19 cellular contexts compared by ENCODE assay signal in genomic region chr22:41429232-41429945, GRCh38. TPM values are rescaled to one million over a fixed set of nuclear protein-coding genes. Genes with fewer than 3 reads are reported as not detected.
DNase-seq lines count a peak whose midpoint lies in the region; ATAC-seq and TF ChIP-seq lines count a peak whose summit lies in the region.
"Had no signal": no experiment of that assay in that cellular context is flagged by ENCODE, and none has a peak within 500 bp of the region (broad histone marks: within the 10 kb centered on the region; RNA-seq: fewer than 3 reads in every experiment).

No MANE protein-coding gene starts in this region.

- peaks cover 6% of the 10 kb centered on the region for H3K4me1 Mint-ChIP-seq in MCF 10A (ENCODE audit: insufficient read depth, unreplicated experiment)
- H3K4me1 Mint-ChIP-seq in WTC11: peaks cover 3% of the 10 kb centered on the region; the same call in 1 of the 2 replicates

- POLR2A ChIA-PET in MCF 10A (lab: Yijun Ruan, JAX): interaction anchor here (0.8 kb wide), 1 partner anchor 15 kb away, joined by 3 read pairs; no protein-coding TSS in a partner anchor
- POLR2A ChIA-PET in WTC11 (lab: Charles Lee): no interaction called here

- peak; percentile 22 for DNase-seq in MCF 10A (ENCODE audit: unreplicated experiment)
- no peak for DNase-seq in breast epithelium (ENCODE audit: low spot score in 2 of 2)
- no peak for DNase-seq in WTC11 (ENCODE audit: low spot score)
- DNase-seq in left kidney (ENCODE audit: low read depth, low spot score): peak; percentile 66
- DNase-seq in T-helper 9 cell: no peak
- DNase-seq in KBM-7: no peak
- no peak for DNase-seq in NCI-H446 treated with DMSO at 0.1 percent for 48 hours (lab: John Stamatoyannopoulos, UW)
- DNase-seq in activated CD4-positive, alpha-beta T cell treated with anti-CD3 and anti-CD28 coated beads, Interleukin-2, amount 50 U/mL, for 1 hour: no peak
- DNase-seq: activated B cell treated with CpG ODN at 0.5 μM for 24 hours; adrenal gland; CD8-positive, alpha-beta memory T cell; GOT3; naive B cell; NCI-H2029; NCI-H748 treated with DMSO at 0.1 percent for 48 hours; Peyer's patch; stimulated activated CD4-positive, alpha-beta T cell treated with anti-CD3 and anti-CD28 coated beads, Interleukin-12 subunit alpha, Interleukin-12 subunit beta, amount 100 ng/mL, for 4 hours; stimulated activated naive CD4-positive, alpha-beta T cell had no signal

- H3K27me3 Mint-ChIP-seq in MCF 10A (ENCODE audit: insufficient read depth, unreplicated experiment) (no peaks in the 10 kb centered on the region), WTC11 (ENCODE audit: low read depth) (no peaks in the 10 kb centered on the region)
- H3K27me3 Mint-ChIP-seq: activated B cell treated with CpG ODN at 0.5 μM for 24 hours; CD8-positive, alpha-beta memory T cell; naive B cell; progenitor cell of endocrine pancreas had no signal

- H3K36me3 Mint-ChIP-seq in MCF 10A (ENCODE audit: insufficient read depth, unreplicated experiment): peaks cover 59% of the 10 kb centered on the region
- peaks cover 2% of the 10 kb centered on the region; the same call in 1 of the 2 replicates for H3K36me3 Mint-ChIP-seq in WTC11

- intact Hi-C loops in MCF 10A (cut with micrococcal nuclease) (no loop called here), breast epithelium (cut with DNase I; ENCODE audit: low total_unique reads) (no loop called here)

- H3K36me3 ChIP-seq in breast epithelium: no peaks in the 10 kb centered on the region

- H3K27ac ChIP-seq in breast epithelium: no peak overlapping the region
- H3K27ac ChIP-seq: adrenal gland, Peyer's patch had no signal

- no peak overlapping the region for H3K4me3 Mint-ChIP-seq in MCF 10A (ENCODE audit: unreplicated experiment)
- H3K4me3 Mint-ChIP-seq in WTC11: no peak overlapping the region
- H3K4me3 Mint-ChIP-seq: activated B cell treated with CpG ODN at 0.5 μM for 24 hours; CD8-positive, alpha-beta memory T cell; naive B cell had no signal

- H3K9me3 Mint-ChIP-seq in MCF 10A (ENCODE audit: unreplicated experiment): no peaks in the 10 kb centered on the region
- no peaks in the 10 kb centered on the region for H3K9me3 Mint-ChIP-seq in WTC11
- H3K9me3 Mint-ChIP-seq: activated B cell treated with CpG ODN at 0.5 μM for 24 hours; CD8-positive, alpha-beta memory T cell; naive B cell had no signal

- TF ChIP-seq CTCF in MCF 10A (IDR thresholded peaks at IDR 0.05; ENCODE audit: unreplicated experiment): no peak
- TF ChIP-seq CTCF in breast epithelium (IDR thresholded peaks at IDR 0.05): no peak
- TF ChIP-seq CTCF in WTC11 (IDR thresholded peaks at IDR 0.05): no peak

- H3K9me3 ChIP-seq in breast epithelium: no peaks in the 10 kb centered on the region
- H3K9me3 ChIP-seq: adrenal gland, Peyer's patch had no signal

- no peaks in the 10 kb centered on the region for H3K27me3 ChIP-seq in breast epithelium
- H3K27me3 ChIP-seq: adrenal gland, Peyer's patch had no signal

- CTCF ChIA-PET in MCF 10A (lab: Yijun Ruan, JAX): interaction anchor here (1.3 kb wide), 1 partner anchor 13 kb away, joined by 3 read pairs; no protein-coding TSS in a partner anchor
- CTCF ChIA-PET in WTC11 (lab: Charles Lee): interaction anchor here (1.2 to 3.8 kb wide), 2 partner anchors 26 to 48 kb away, joined by 9 to 13 read pairs; no protein-coding TSS in a partner anchor

- H3K27ac Mint-ChIP-seq in MCF 10A (ENCODE audit: low read depth, unreplicated experiment) (no peak overlapping the region), WTC11 (0 out of 2 replicates have a peak overlapping the region, but pooled peaks have one; percentile 36)
- H3K27ac Mint-ChIP-seq: activated B cell treated with CpG ODN at 0.5 μM for 24 hours, progenitor cell of endocrine pancreas had no signal

- no peak for TF ChIP-seq POLR2A in breast epithelium (IDR thresholded peaks at IDR 0.05)

- ATAC-seq in WTC11: no peak

- in situ Hi-C loops in KBM-7 (cut with MboI; ENCODE audit: low pct_unique_long_range_greater_than_20kb, low sequenced_read_pairs): no loop called here

- H3K4me3 ChIP-seq in breast epithelium: no peak overlapping the region
- H3K4me3 ChIP-seq: adrenal gland, Peyer's patch had no signal

- BruUV-seq in MCF 10A (replicated peaks; lab: Mats Ljungman, UMichigan): no TSS peak

- peaks cover 0 to 7% of the 10 kb centered on the region in 2 donors for H3K4me1 ChIP-seq in breast epithelium
- H3K4me1 ChIP-seq: adrenal gland had no signal

TF ChIP-seq in WTC11, 78 proteins besides CTCF, POLR2A, EP300 and RAD21 (continues in another document):
- TF ChIP-seq ZNF281 (CRISPR knock-in tag; IDR thresholded peaks at IDR 0.05) (no peak), ZBTB43 (CRISPR knock-in tag; IDR thresholded peaks at IDR 0.05) (no peak), ARID4B (CRISPR knock-in tag; IDR thresholded peaks at IDR 0.05; ENCODE audit: borderline replicate concordance) (no peak), ZNF263 (CRISPR knock-in tag; IDR thresholded peaks at IDR 0.05; ENCODE audit: low read depth) (no peak), TEAD4 (CRISPR knock-in tag; IDR thresholded peaks at IDR 0.05) (no peak), CBFB (CRISPR knock-in tag; IDR thresholded peaks at IDR 0.05; ENCODE audit: low read depth) (no peak)

RNA-seq across cellular contexts. Expression of gene TOB2, which starts 17.2 kb away (rescaled TPM):
- total RNA-seq in MCF 10A (2022) (25.4 and 26.9 TPM in 2 replicates), breast epithelium (10 to 100 TPM; 28.8 to 61.9 (median 45.8) TPM), WTC11 (2021) (46.6 to 52.2 TPM (median 49.4 TPM) in 3 replicates)

RNA-seq across cellular contexts. Expression of gene PHF5A, which starts 39.1 kb away (rescaled TPM):
- 62.3 and 68.8 TPM in 2 replicates for total RNA-seq in MCF 10A (2022)
- 10 to 100 TPM; 42.0 to 46.0 (median 43.8) TPM for total RNA-seq in breast epithelium
- total RNA-seq in WTC11 (2021): 93.1 to 99.6 TPM (median 97.9 TPM) in 3 replicates

RNA-seq across cellular contexts. Expression of gene ACO2, which starts 39.5 kb away (rescaled TPM):
- total RNA-seq in MCF 10A (2022) (105 and 109 TPM in 2 replicates), breast epithelium (10 to 100 TPM; 58.1 to 92.2 (median 65.2) TPM), WTC11 (2021) (98.3 to 104 TPM (median 99.3 TPM) in 3 replicates)

RNA-seq across cellular contexts. Expression of gene TEF, which starts 47.6 kb away (rescaled TPM):
- total RNA-seq in MCF 10A (2022) (2.2 and 4.2 TPM in 2 replicates), breast epithelium (10 to 100 TPM in 2 of 3 donors, 1 to 10 TPM in 1; 8.8 to 26.6 (median 15.7) TPM), WTC11 (2021) (9.8 to 12.0 TPM (median 10.2 TPM) in 3 replicates)

Comparison
In these comparisons a context has a peak if more than half of its experiments do, and no peak if none do; other contexts are left out.
1. DNase-seq: peak in MCF 10A (single experiment) and left kidney (single experiment); none in breast epithelium (0 of 2), WTC11 (single experiment), T-helper 9 cell (single experiment), KBM-7 (single experiment), NCI-H446 treated with DMSO at 0.1 percent for 48 hours (single experiment) and activated CD4-positive, alpha-beta T cell treated with anti-CD3 and anti-CD28 coated beads, Interleukin-2, amount 50 U/mL, for 1 hour (single experiment).